ENCODE assay signal across 25 cellular contexts in genomic region chr2:198102120-198102519, GRCh38.
"Had no signal": no experiment of that assay in that cellular context is flagged by ENCODE, and none has a peak within 500 bp of the region (broad histone marks: within the 10 kb centered on the region; RNA-seq: fewer than 3 reads in every experiment).

No MANE protein-coding gene starts in this region.

- H3K36me3 ChIP-seq: esophagus squamous epithelium, lower lobe of right lung had no signal

- DNase-seq: dermis blood vessel endothelial cell; dorsolateral prefrontal cortex; effector CD4-positive, alpha-beta T cell; effector memory CD4-positive, alpha-beta T cell; erythroblast; esophagus squamous epithelium; foreskin melanocyte; gastrocnemius medialis; glutamatergic neuron; head of caudate nucleus; hippocampal formation; left colon; left ventricle myocardium superior; lower lobe of right lung; mesenchymal stem cell; mucosa of descending colon; naive thymus-derived CD4-positive, alpha-beta T cell had no signal

- H3K36me3 Mint-ChIP-seq: mesothelial cell of epicardium had no signal

- H3K9me3 ChIP-seq: esophagus squamous epithelium, gastrocnemius medialis, lower lobe of right lung, mucosa of descending colon had no signal

- H3K27ac ChIP-seq: coronary artery, epithelial cell of prostate, esophagus squamous epithelium, lower lobe of right lung had no signal

- H3K27ac Mint-ChIP-seq: mesothelial cell of epicardium had no signal

- H3K4me3 ChIP-seq: coronary artery, dorsolateral prefrontal cortex, esophagus squamous epithelium, gastrocnemius medialis, lower lobe of right lung, mucosa of descending colon had no signal

- H3K4me1 ChIP-seq: esophagus squamous epithelium, lower lobe of right lung had no signal

- FAIRE-seq: colon, islet of Langerhans, keratinocyte had no signal

- ATAC-seq: esophagus mucosa; left colon; left lobe of liver; lower lobe of right lung; mucosa of descending colon; naive thymus-derived CD4-positive, alpha-beta T cell had no signal

- H3K27me3 Mint-ChIP-seq: naive thymus-derived CD4-positive, alpha-beta T cell had no signal

- H3K4me3 Mint-ChIP-seq: mesothelial cell of epicardium; naive thymus-derived CD4-positive, alpha-beta T cell had no signal

- H3K27me3 ChIP-seq: dorsolateral prefrontal cortex, esophagus squamous epithelium, gastrocnemius medialis had no signal
